9 cellular contexts compared by ENCODE assay signal in the genomic region with DNA sequence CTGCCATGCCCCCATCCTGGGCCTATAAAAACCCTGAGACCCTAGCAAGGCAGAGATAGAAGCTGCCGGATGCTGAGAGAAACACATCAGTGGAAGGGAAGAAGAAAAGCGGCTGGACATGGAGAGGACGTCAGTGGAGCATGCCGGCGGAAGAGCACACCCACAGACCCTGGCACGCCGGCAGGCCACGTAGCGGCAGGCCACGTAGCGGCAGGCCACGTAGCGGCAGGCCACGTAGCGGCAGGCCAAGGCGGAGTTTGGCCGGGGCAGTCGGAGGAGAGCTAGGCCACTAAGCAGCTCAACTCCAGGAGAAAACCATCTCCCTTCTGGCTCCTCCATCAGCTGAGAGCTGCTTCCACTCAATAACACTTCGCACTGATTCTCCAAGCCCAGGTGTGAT. TPM values are rescaled to one million over a fixed set of nuclear protein-coding genes. Genes with fewer than 3 reads are reported as not detected.
"Had no signal": no experiment of that assay in that cellular context is flagged by ENCODE, and none has a peak within 500 bp of the region (broad histone marks: within the 10 kb centered on the region; RNA-seq: fewer than 3 reads in every experiment).

No MANE protein-coding gene starts in this region.

- H3K4me3 Mint-ChIP-seq: H9 had no signal

- DNase-seq: GM23248, GOT3, H9, HCEC 1CT, IMR-90 had no signal

- H3K27ac ChIP-seq: GM23248, HL-60, KMS-11 had no signal

- H3K4me3 ChIP-seq: GM23248 had no signal

- FAIRE-seq: H54 had no signal

- H3K4me2 ChIP-seq: KMS-11 had no signal

- H3K9ac ChIP-seq: GM23248, KMS-11 had no signal

- H2AFZ ChIP-seq: GM23248 had no signal

RNA-seq across cellular contexts. Expression of gene LRRC3, which starts 35.1 kb away (rescaled TPM):
- total RNA-seq: HT1080 had no signal

RNA-seq across cellular contexts. Expression of gene KRTAP10-1, which starts 49.6 kb away (rescaled TPM):
- total RNA-seq: GM23248, H9, HT1080, IMR-90 had no signal
- polyA plus RNA-seq: GM23248, IMR-90 had no signal
